Comparison of ENCODE assay signal across 9 cellular contexts in the genomic region with DNA sequence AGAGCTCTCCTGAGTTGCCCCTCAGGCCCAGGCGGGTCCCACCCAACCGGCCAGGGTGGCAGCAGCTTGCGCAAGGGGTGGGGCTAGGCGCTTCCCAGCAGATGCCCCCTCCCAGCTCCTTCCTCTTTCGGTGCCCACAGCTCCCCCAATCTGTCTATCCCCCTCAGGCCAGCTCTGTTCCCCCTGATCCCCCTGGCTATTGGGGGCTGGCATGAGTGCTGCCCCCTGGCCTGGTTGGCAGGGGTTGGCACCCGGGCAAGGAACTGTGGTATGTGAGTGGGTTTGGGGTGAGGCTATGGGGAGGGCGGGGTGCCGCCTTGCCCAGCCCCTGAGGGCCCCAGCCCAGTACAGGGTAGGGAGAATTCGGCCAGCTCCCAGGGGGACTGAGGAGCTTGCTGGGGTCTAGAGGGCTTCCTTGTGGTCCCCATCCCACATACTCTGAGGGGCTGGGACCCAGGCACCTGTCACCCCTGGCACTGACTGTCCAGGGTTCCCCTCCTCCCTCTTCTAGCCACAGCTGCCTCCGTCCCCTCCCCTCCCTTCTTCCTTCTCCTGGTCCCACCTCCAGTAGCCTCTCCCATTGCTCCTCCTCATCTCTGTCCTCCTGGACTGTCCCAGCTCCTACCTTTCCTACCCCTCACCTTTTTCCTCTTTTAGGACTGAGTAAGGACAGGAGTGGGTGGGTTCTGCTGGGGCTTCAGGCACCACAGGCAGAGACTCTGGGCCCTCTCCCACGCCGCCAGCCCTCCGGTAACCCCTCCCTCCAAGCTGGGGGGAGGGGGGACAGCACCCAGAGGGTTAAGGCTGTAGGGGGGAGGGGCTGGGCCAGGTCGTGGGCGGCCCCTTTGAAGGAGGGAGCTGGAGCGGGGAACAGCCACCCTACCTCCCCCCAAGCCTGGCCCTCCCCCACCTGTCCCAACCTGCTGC. TPM values are rescaled to one million over a fixed set of nuclear protein-coding genes. Genes with fewer than 3 reads are reported as not detected.
DNase-seq lines count a peak whose midpoint lies in the region; ATAC-seq and TF ChIP-seq lines count a peak whose summit lies in the region.
"Had no signal": no experiment of that assay in that cellular context is flagged by ENCODE, and none has a peak within 500 bp of the region (broad histone marks: within the 10 kb centered on the region; RNA-seq: fewer than 3 reads in every experiment).

No MANE protein-coding gene starts in this region.

- ATAC-seq in body of pancreas: no peak
- no peak for ATAC-seq in upper lobe of left lung (ENCODE audit: low FRiP score in 2 of 2)

- TF ChIP-seq EP300 in upper lobe of left lung (IDR thresholded peaks at IDR 0.05): no peak

- H3K27ac ChIP-seq in body of pancreas (peak overlapping the region; percentile 57 to 100 (median 98)), muscle layer of duodenum (ENCODE audit: low read length) (peak overlapping the region; percentile 86), upper lobe of left lung (peak overlapping the region; percentile 93 to 100 (median 96))

- TF ChIP-seq CTCF in body of pancreas (IDR thresholded peaks at IDR 0.05) (no peak), upper lobe of left lung (IDR thresholded peaks at IDR 0.05) (no peak)

- peaks cover 92% of the 10 kb centered on the region for H3K4me1 ChIP-seq in body of pancreas
- H3K4me1 ChIP-seq in muscle layer of duodenum (ENCODE audit: control insufficient read depth in 1 of 2, insufficient read depth in 2 of 2, low read length in 2 of 2): peaks cover 35 to 54% of the 10 kb centered on the region in 2 donors
- peaks cover 73 to 95% (median 93%) of the 10 kb centered on the region in 4 donors for H3K4me1 ChIP-seq in upper lobe of left lung

- H3K36me3 ChIP-seq in body of pancreas (replicated peaks in 1 of 2; ENCODE audit: insufficient read depth in 1 of 2, low read depth in 2 of 2) (no peaks in the 10 kb centered on the region), muscle layer of duodenum (ENCODE audit: control insufficient read depth in 1 of 2, insufficient read depth in 2 of 2, low read length in 2 of 2) (no peaks in the 10 kb centered on the region), upper lobe of left lung (peaks cover 0 to 8% (median 4%) of the 10 kb centered on the region in 4 donors)

- H3K4me3 ChIP-seq in body of pancreas (no peak overlapping the region), muscle layer of duodenum (ENCODE audit: low read depth in 1 of 2, low read length in 2 of 2) (peak overlapping the region; percentile 30 to 53), upper lobe of left lung (peak overlapping the region in 3 of 4 donors; percentile 20 to 49 (median 44))

- intact Hi-C loops in body of pancreas (cut with DNase I): no loop called here

- WGBS in body of pancreas, 2 donors: 43 to 57% methylated on average over 10 to 16 of the region's 16 CpGs
- WGBS in upper lobe of left lung, 2 donors: 41 to 50% methylated on average over 3 to 15 of the region's 16 CpGs

- peak; percentile 53 for DNase-seq in activated CD8-positive, alpha-beta memory T cell treated with anti-CD3 and anti-CD28 coated beads, Interleukin-2, amount 50 U/mL, for 48 hours
- no peak for DNase-seq in activated CD8-positive, alpha-beta memory T cell treated with anti-CD3 and anti-CD28 coated beads for 24 hours
- DNase-seq in body of pancreas: no peak
- DNase-seq in upper lobe of left lung: peak; percentile 79 to 81
- DNase-seq in NCI-H2029 treated with DMSO at 0.1 percent for 48 hours (lab: John Stamatoyannopoulos, UW): no peak
- DNase-seq in GM19238 (ENCODE audit: insufficient read length, low spot score): no peak
- no peak for DNase-seq in LoVo (ENCODE audit: low spot score)

- TF ChIP-seq POLR2A in body of pancreas (IDR thresholded peaks at IDR 0.05) (no peak), upper lobe of left lung (IDR thresholded peaks at IDR 0.05) (no peak)

- H3K27me3 ChIP-seq in body of pancreas (no peaks in the 10 kb centered on the region), muscle layer of duodenum (ENCODE audit: low read depth, low read length) (no peaks in the 10 kb centered on the region), upper lobe of left lung (no peaks in the 10 kb centered on the region)

- H3K9me3 ChIP-seq in body of pancreas (no peaks in the 10 kb centered on the region), muscle layer of duodenum (ENCODE audit: control insufficient read depth in 1 of 2, low read length in 2 of 2) (no peaks in the 10 kb centered on the region), upper lobe of left lung (no peaks in the 10 kb centered on the region)

RNA-seq across cellular contexts. Expression of gene ZBTB7B, which starts 5.7 kb away (rescaled TPM):
- 10 to 100 TPM; 30.1 to 34.3 TPM for total RNA-seq in body of pancreas
- 10 to 100 TPM; 43.9 to 88.2 (median 66.2) TPM for total RNA-seq in upper lobe of left lung

RNA-seq across cellular contexts. Expression of gene LENEP, which starts 14.9 kb away (rescaled TPM):
- total RNA-seq in body of pancreas (not detected), upper lobe of left lung (1 to 10 TPM in 1 of 6 donors, under 1 TPM in 1, not detected in 4; 0.57 to 1.0 TPM)

RNA-seq across cellular contexts. Expression of gene FLAD1, which starts 25.1 kb away (rescaled TPM):
- total RNA-seq in body of pancreas (10 to 100 TPM; 10.1 to 51.4 TPM), upper lobe of left lung (10 to 100 TPM; 15.6 to 62.9 (median 29.8) TPM)

RNA-seq across cellular contexts. Expression of gene DCST2, which starts 25.3 kb away (rescaled TPM):
- total RNA-seq in body of pancreas: 1 to 10 TPM in 1 of 2 donors, under 1 TPM in 1; 0.33 to 1.8 TPM
- 1 to 10 TPM in 4 of 6 donors, under 1 TPM in 2; 0.49 to 2.1 (median 1.1) TPM for total RNA-seq in upper lobe of left lung

RNA-seq across cellular contexts. Expression of gene DCST1, which starts 25.3 kb away (rescaled TPM):
- total RNA-seq in body of pancreas (not detected), upper lobe of left lung (under 1 TPM in 1 of 6 donors, not detected in 5; 0.89 TPM)
- total RNA-seq: NCI-H460 had no signal

Comparison
In these comparisons a context has a peak if more than half of its experiments do, and no peak if none do; other contexts are left out.
1. DNase-seq: peak in activated CD8-positive, alpha-beta memory T cell treated with anti-CD3 and anti-CD28 coated beads, Interleukin-2, amount 50 U/mL, for 48 hours (single experiment) and upper lobe of left lung (2 of 2); none in activated CD8-positive, alpha-beta memory T cell treated with anti-CD3 and anti-CD28 coated beads for 24 hours (single experiment), body of pancreas (0 of 4), NCI-H2029 treated with DMSO at 0.1 percent for 48 hours (single experiment), GM19238 (single experiment) and LoVo (single experiment).
2. H3K4me3 ChIP-seq: peak in muscle layer of duodenum (2 of 2) and upper lobe of left lung (3 of 4); none in body of pancreas (0 of 2).
3. Peak in every context shown above with its lines, with median percentiles within 50 percentile points of each other: H3K27ac ChIP-seq.